ENCODE assay signal across 1 cellular context in genomic region chr22:22506736-22507135, GRCh38.
TF ChIP-seq lines count a peak whose summit lies in the region.

No MANE protein-coding gene starts in this region.

TF ChIP-seq in HepG2, 621 proteins besides CTCF, POLR2A, EP300 and RAD21:
- TF ChIP-seq AHDC1 (CRISPR knock-in tag; IDR thresholded peaks at IDR 0.05; ENCODE audit: borderline replicate concordance) (no peak), U2AF2 (IDR thresholded peaks at IDR 0.05; ENCODE audit: low read depth, low read length) (no peak), SP5 (CRISPR knock-in tag; IDR thresholded peaks at IDR 0.05; ENCODE audit: borderline replicate concordance, low read depth) (no peak), ZNF747 (CRISPR knock-in tag; IDR thresholded peaks at IDR 0.05; ENCODE audit: borderline replicate concordance) (no peak), ZNF333 (CRISPR knock-in tag; IDR thresholded peaks at IDR 0.05; ENCODE audit: borderline replicate concordance) (no peak), SIN3B (IDR thresholded peaks at IDR 0.05; ENCODE audit: low read length) (no peak), ZNF343 (CRISPR knock-in tag; IDR thresholded peaks at IDR 0.05) (no peak), RERE (CRISPR knock-in tag; IDR thresholded peaks at IDR 0.05; ENCODE audit: low read depth) (no peak), ZFP82 (CRISPR knock-in tag; IDR thresholded peaks at IDR 0.05; ENCODE audit: borderline replicate concordance) (no peak), GMEB1 (CRISPR knock-in tag; IDR thresholded peaks at IDR 0.05; ENCODE audit: borderline replicate concordance) (no peak), KLF9 (CRISPR knock-in tag; IDR thresholded peaks at IDR 0.05; ENCODE audit: low read depth) (no peak), ZNF33B (CRISPR knock-in tag; IDR thresholded peaks at IDR 0.05) (no peak), RFX5 (IDR thresholded peaks at IDR 0.05; ENCODE audit: low read depth, low read length) (no peak), ATRX (CRISPR knock-in tag; IDR thresholded peaks at IDR 0.05; ENCODE audit: borderline replicate concordance) (no peak), SOX5 (CRISPR knock-in tag; IDR thresholded peaks at IDR 0.05; ENCODE audit: borderline replicate concordance) (no peak), PREB (CRISPR knock-in tag; IDR thresholded peaks at IDR 0.05) (no peak), CAMTA2 (CRISPR knock-in tag; IDR thresholded peaks at IDR 0.05; ENCODE audit: borderline replicate concordance) (no peak), ZEB1 (IDR thresholded peaks at IDR 0.05; ENCODE audit: insufficient replicate concordance, low read depth) (no peak)
TF ChIP-seq in HepG2: peak in this region for 0.
